ENCODE assay signal across 2 cellular contexts in genomic region chr11:95091663-95092062, GRCh38.
TF ChIP-seq lines count a peak whose summit lies in the region.

No MANE protein-coding gene starts in this region.

TF ChIP-seq in GM12878, 131 proteins besides CTCF, POLR2A, EP300 and RAD21:
- no peak for TF ChIP-seq NRF1 (conservative IDR thresholded peaks at IDR 0.05; ENCODE audit: low read depth, low read length)
- no peak for TF ChIP-seq BACH1 (IDR thresholded peaks at IDR 0.05; ENCODE audit: borderline replicate concordance)
- no peak for TF ChIP-seq RCOR1 (conservative IDR thresholded peaks at IDR 0.05; ENCODE audit: low read depth, low read length)
- no peak for TF ChIP-seq CBFB (IDR thresholded peaks at IDR 0.05; ENCODE audit: low read depth)
- no peak for TF ChIP-seq ZNF207 (IDR thresholded peaks at IDR 0.05; ENCODE audit: borderline replicate concordance)
- no peak for TF ChIP-seq NKRF (conservative IDR thresholded peaks at IDR 0.05)
- no peak for TF ChIP-seq NR2C2 (IDR thresholded peaks at IDR 0.05; ENCODE audit: borderline replicate concordance, control insufficient read depth, insufficient read length, low read depth)
- no peak for TF ChIP-seq TAF1 (IDR thresholded peaks at IDR 0.05; ENCODE audit: borderline replicate concordance, low read depth, low read length)
- no peak for TF ChIP-seq CHD2 (IDR thresholded peaks at IDR 0.05; ENCODE audit: borderline replicate concordance, low read depth, low read length)
- no peak for TF ChIP-seq CHD4 (IDR thresholded peaks at IDR 0.05)
- TF ChIP-seq, protein P1, sequence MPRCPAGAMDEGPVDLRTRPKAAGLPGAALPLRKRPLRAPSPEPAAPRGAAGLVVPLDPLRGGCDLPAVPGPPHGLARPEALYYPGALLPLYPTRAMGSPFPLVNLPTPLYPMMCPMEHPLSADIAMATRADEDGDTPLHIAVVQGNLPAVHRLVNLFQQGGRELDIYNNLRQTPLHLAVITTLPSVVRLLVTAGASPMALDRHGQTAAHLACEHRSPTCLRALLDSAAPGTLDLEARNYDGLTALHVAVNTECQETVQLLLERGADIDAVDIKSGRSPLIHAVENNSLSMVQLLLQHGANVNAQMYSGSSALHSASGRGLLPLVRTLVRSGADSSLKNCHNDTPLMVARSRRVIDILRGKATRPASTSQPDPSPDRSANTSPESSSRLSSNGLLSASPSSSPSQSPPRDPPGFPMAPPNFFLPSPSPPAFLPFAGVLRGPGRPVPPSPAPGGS (IDR thresholded peaks at IDR 0.05; ENCODE audit: borderline replicate concordance, insufficient read depth, low read depth, low read length, poor library complexity, severe bottlenecking): no peak
- TF ChIP-seq REST (IDR thresholded peaks at IDR 0.05; ENCODE audit: low read depth, low read length): no peak
- TF ChIP-seq CHD1 (IDR thresholded peaks at IDR 0.05; ENCODE audit: low read depth, low read length): no peak
- TF ChIP-seq ZBTB40 (IDR thresholded peaks at IDR 0.05; ENCODE audit: borderline replicate concordance): no peak
TF ChIP-seq in GM12878: peak in this region for 0.

TF ChIP-seq in HepG2, 621 proteins besides CTCF, POLR2A, EP300 and RAD21:
- TF ChIP-seq TFDP1 (CRISPR knock-in tag; IDR thresholded peaks at IDR 0.05; ENCODE audit: borderline replicate concordance) (no peak), NCOA1 (CRISPR knock-in tag; IDR thresholded peaks at IDR 0.05) (no peak), ZNF484 (CRISPR knock-in tag; IDR thresholded peaks at IDR 0.05; ENCODE audit: borderline replicate concordance, low read depth) (no peak), ATF2 (CRISPR knock-in tag; IDR thresholded peaks at IDR 0.05) (no peak), CENPT (CRISPR knock-in tag; IDR thresholded peaks at IDR 0.05; ENCODE audit: low read depth) (no peak), PCBP2 (optimal IDR thresholded peaks at IDR 0.05; ENCODE audit: low read depth, low read length, poor library complexity, severe bottlenecking) (no peak), ZNF570 (CRISPR knock-in tag; IDR thresholded peaks at IDR 0.05; ENCODE audit: borderline replicate concordance) (no peak), FUBP1 (CRISPR knock-in tag; IDR thresholded peaks at IDR 0.05; ENCODE audit: borderline replicate concordance) (no peak), ZBTB1 (CRISPR knock-in tag; IDR thresholded peaks at IDR 0.05; ENCODE audit: borderline replicate concordance) (no peak), CCAR2 (optimal IDR thresholded peaks at IDR 0.05; ENCODE audit: low read depth, low read length) (no peak)
- TF ChIP-seq, protein P2, sequence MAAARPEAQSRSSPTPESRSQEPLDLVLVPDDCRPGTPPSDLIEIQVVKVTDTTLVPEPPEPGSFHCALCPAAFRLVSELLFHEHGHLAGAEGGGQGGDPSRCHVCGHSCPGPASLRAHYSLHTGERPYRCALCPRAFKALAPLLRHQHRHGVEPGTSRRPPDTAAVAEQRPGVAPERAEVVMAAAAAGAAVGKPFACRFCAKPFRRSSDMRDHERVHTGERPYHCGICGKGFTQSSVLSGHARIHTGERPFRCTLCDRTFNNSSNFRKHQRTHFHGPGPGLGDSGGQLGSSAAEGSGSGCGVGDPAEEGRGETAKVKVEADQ (CRISPR knock-in tag; IDR thresholded peaks at IDR 0.05; ENCODE audit: borderline replicate concordance): no peak
TF ChIP-seq in HepG2: peak in this region for 0.
